Comparison of ENCODE assay signal across 8 cellular contexts in genomic region chr4:158768577-158769174, GRCh38. TPM values are rescaled to one million over a fixed set of nuclear protein-coding genes. Genes with fewer than 3 reads are reported as not detected.
DNase-seq lines count a peak whose midpoint lies in the region; ATAC-seq and TF ChIP-seq lines count a peak whose summit lies in the region.

FNIP2 (plus strand) TSS chr4:158769026; CDS start chr4:158769213, 187 bp downstream.

- ATAC-seq in GM21619 (IDR thresholded peaks at IDR 0.05; ENCODE audit: unreplicated experiment) = peak; percentile 73

- CTCF ChIA-PET in activated naive CD4-positive, alpha-beta T cell treated with anti-CD3 and anti-CD28 coated beads for 36 hours (lab: Charles Lee) = interaction anchor here (1.1 to 1.4 kb wide), 4 partner anchors 45 to 435 kb away, joined by 3 to 4 read pairs (median 4); partner anchors contain the start of gene PPID

- H3K4me1 Mint-ChIP-seq in activated naive CD4-positive, alpha-beta T cell treated with anti-CD3 and anti-CD28 coated beads for 36 hours (ENCODE audit: low read depth) = peaks cover 39% of the 10 kb centered on the region

- H3F3A ChIP-seq in DOHH2 (ENCODE audit: control insufficient read depth, insufficient read depth) = peaks cover 11% of the 10 kb centered on the region

- H3K9me3 ChIP-seq in DOHH2 (ENCODE audit: control insufficient read depth, insufficient read depth, low read length) = no peaks in the 10 kb centered on the region

- peak within 1 kb of the TSS; percentile 94 for H3K4me2 ChIP-seq in DOHH2 (ENCODE audit: low read length)

- H3K27me3 ChIP-seq in DOHH2 (ENCODE audit: control insufficient read depth, low read length) = peaks cover 19% of the 10 kb centered on the region

- peak within 1 kb of the TSS; percentile 89 for H3K4me3 ChIP-seq in DOHH2 (ENCODE audit: low read length)
- H3K4me3 ChIP-seq in Jurkat, Clone E6-1 (ENCODE audit: low read length) = peak within 1 kb of the TSS; percentile 84

- H3K27me3 Mint-ChIP-seq in activated naive CD4-positive, alpha-beta T cell treated with anti-CD3 and anti-CD28 coated beads for 36 hours (ENCODE audit: low read depth) = no peaks in the 10 kb centered on the region

- peaks cover 26% of the 10 kb centered on the region for H3K4me1 ChIP-seq in DOHH2 (ENCODE audit: control insufficient read depth, low read length)

- TF ChIP-seq CTCF in DOHH2 (IDR thresholded peaks at IDR 0.05; ENCODE audit: low read depth, low read length, poor library complexity, severe bottlenecking) = no peak

- no peaks in the 10 kb centered on the region for H3K79me2 ChIP-seq in DOHH2 (ENCODE audit: control insufficient read depth, low read length)

- peak within 1 kb of the TSS; percentile 90 for H3K27ac Mint-ChIP-seq in activated naive CD4-positive, alpha-beta T cell treated with anti-CD3 and anti-CD28 coated beads for 36 hours

- no peaks in the 10 kb centered on the region for H3K9me3 Mint-ChIP-seq in activated naive CD4-positive, alpha-beta T cell treated with anti-CD3 and anti-CD28 coated beads for 36 hours

- H3K36me3 ChIP-seq in DOHH2 (ENCODE audit: control insufficient read depth, low read length) = no peaks in the 10 kb centered on the region

- no peaks in the 10 kb centered on the region for H4K20me1 ChIP-seq in DOHH2 (ENCODE audit: control insufficient read depth, insufficient read depth, low read depth, low read length)

- H3K27ac ChIP-seq in DOHH2 (ENCODE audit: low read depth, low read length) (no peak within 1 kb of the TSS), substantia nigra (ENCODE audit: low read depth, low read length, poor library complexity, severe bottlenecking) (peak within 1 kb of the TSS; percentile 84)

- intact Hi-C loops in activated naive CD4-positive, alpha-beta T cell treated with anti-CD3 and anti-CD28 coated beads for 36 hours (cut with micrococcal nuclease) = loop anchor here (1.0 kb wide), 6 partner anchors 10 to 96 kb away; partner anchors contain the start of genes ETFDH and PPID

- H3K36me3 Mint-ChIP-seq in activated naive CD4-positive, alpha-beta T cell treated with anti-CD3 and anti-CD28 coated beads for 36 hours (ENCODE audit: low read depth) = peaks cover 1% of the 10 kb centered on the region

- H3K9me2 ChIP-seq in DOHH2 (replicated peaks; ENCODE audit: control insufficient read depth, low read length) = no peaks in the 10 kb centered on the region

- peak; percentile 49 for DNase-seq in Jurkat, Clone E6-1 (ENCODE audit: low read depth, low spot score)
- peak; percentile 3 for DNase-seq in SHP77 treated with DMSO at 0.1 percent for 48 hours (lab: John Stamatoyannopoulos, UW)
- peak; percentile 73 for DNase-seq in activated naive CD4-positive, alpha-beta T cell treated with anti-CD3 and anti-CD28 coated beads for 36 hours
- DNase-seq in globus pallidus (ENCODE audit: low spot score) = peak; percentile 84
- peak; percentile 5 to 89 (median 75) for DNase-seq in nucleus accumbens (lab: John Stamatoyannopoulos, UW)
- DNase-seq in substantia nigra (lab: John Stamatoyannopoulos, UW) = peak; percentile 28 to 93 (median 75)

- peak within 1 kb of the TSS; percentile 96 for H3K4me3 Mint-ChIP-seq in activated naive CD4-positive, alpha-beta T cell treated with anti-CD3 and anti-CD28 coated beads for 36 hours

RNA-seq across cellular contexts. Expression of gene FNIP2, which starts in this region (rescaled TPM):
- 7.3 TPM for polyA plus RNA-seq in Jurkat, Clone E6-1 (2012; ENCODE audit: insufficient read depth, insufficient read length)
- 10 to 100 TPM; 10.1 to 11.3 TPM for total RNA-seq in activated naive CD4-positive, alpha-beta T cell treated with anti-CD3 and anti-CD28 coated beads for 36 hours

Comparison
In these comparisons a context has a peak if more than half of its experiments do, and no peak if none do; other contexts are left out.
1. DNase-seq: peak in every context shown above with its lines; median percentile 84 in globus pallidus; 75 in nucleus accumbens; 75 in substantia nigra; 73 in activated naive CD4-positive, alpha-beta T cell treated with anti-CD3 and anti-CD28 coated beads for 36 hours; 49 in Jurkat, Clone E6-1; 3 in SHP77 treated with DMSO at 0.1 percent for 48 hours.